ENCODE assay signal across 17 cellular contexts in the genomic region with DNA sequence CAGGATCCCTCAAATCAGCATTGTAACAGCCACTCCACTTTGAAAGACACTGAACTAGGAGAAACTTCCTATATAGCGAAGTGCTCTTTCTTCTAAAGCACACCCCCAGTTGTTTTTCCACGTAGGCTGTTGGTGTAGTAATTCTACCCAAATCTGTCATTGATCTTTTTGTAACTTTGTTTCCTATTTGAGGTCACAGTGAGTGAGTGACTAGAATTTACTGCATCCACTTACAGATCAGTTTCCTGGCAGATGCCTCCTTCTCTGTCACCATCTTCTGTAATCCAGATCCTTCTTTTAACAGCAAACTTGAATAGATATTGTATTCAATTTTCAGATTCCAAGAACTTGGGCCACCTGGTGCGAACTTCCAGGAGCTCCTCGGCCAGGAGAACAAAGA. TPM values are rescaled to one million over a fixed set of nuclear protein-coding genes. Genes with fewer than 3 reads are reported as not detected.
DNase-seq lines count a peak whose midpoint lies in the region; ATAC-seq lines count a peak whose summit lies in the region.
"Had no signal": no experiment of that assay in that cellular context is flagged by ENCODE, and none has a peak within 500 bp of the region (broad histone marks: within the 10 kb centered on the region; RNA-seq: fewer than 3 reads in every experiment).

No MANE protein-coding gene starts in this region.

- H3K4me3 Mint-ChIP-seq in activated CD4-positive, alpha-beta T cell treated with anti-CD3 and anti-CD28 coated beads for 36 hours = no peak overlapping the region
- H3K4me3 Mint-ChIP-seq in activated naive CD4-positive, alpha-beta T cell treated with anti-CD3 and anti-CD28 coated beads for 36 hours = no peak overlapping the region
- H3K4me3 Mint-ChIP-seq: CD14-positive monocyte; CD8-positive, alpha-beta T cell; H9 had no signal

- peaks cover 9% of the 10 kb centered on the region for H3K4me1 Mint-ChIP-seq in activated CD4-positive, alpha-beta T cell treated with anti-CD3 and anti-CD28 coated beads for 36 hours
- H3K4me1 Mint-ChIP-seq in activated naive CD4-positive, alpha-beta T cell treated with anti-CD3 and anti-CD28 coated beads for 36 hours (ENCODE audit: low read depth) = peaks cover 10% of the 10 kb centered on the region
- H3K4me1 Mint-ChIP-seq: H9 had no signal

- POLR2A ChIA-PET in activated CD4-positive, alpha-beta T cell treated with anti-CD3 and anti-CD28 coated beads for 36 hours (lab: Charles Lee) = no interaction called here

- intact Hi-C loops in activated CD4-positive, alpha-beta T cell treated with anti-CD3 and anti-CD28 coated beads for 36 hours (cut with DNase I, micrococcal nuclease) = loop anchor here (5.0 to 10.0 kb wide), 2 partner anchors 135 to 1453 kb away; no protein-coding TSS in a partner anchor
- intact Hi-C loops in activated naive CD4-positive, alpha-beta T cell treated with anti-CD3 and anti-CD28 coated beads for 36 hours (cut with micrococcal nuclease) = loop anchor here (1.0 to 2.0 kb wide), 2 partner anchors 15 to 148 kb away; a partner anchor contains a TSS

- DNase-seq in activated CD4-positive, alpha-beta T cell treated with anti-CD3 and anti-CD28 coated beads for 36 hours = peak; percentile 28
- no peak for DNase-seq in activated CD4-positive, alpha-beta T cell treated with anti-CD3 and anti-CD28 coated beads, Interleukin-2, amount 50 U/mL, for 48 hours
- DNase-seq in activated naive CD4-positive, alpha-beta T cell treated with anti-CD3 and anti-CD28 coated beads for 36 hours = peak; percentile 10
- DNase-seq in activated naive CD4-positive, alpha-beta T cell treated with anti-CD3 and anti-CD28 coated beads, Interleukin-2, amount 50 U/mL, for 16 hours = no peak
- peak; percentile 42 for DNase-seq in left kidney (ENCODE audit: low read depth, low spot score)
- DNase-seq in stimulated activated naive CD8-positive, alpha-beta T cell treated with anti-CD3 and anti-CD28 coated beads, Interleukin-15, Interleukin-2, amounts not matched to agents 100 U/mL and 50 U/mL, for 24 hours = no peak
- no peak for DNase-seq in SIG-M5 treated with dmso at 0.1 percent for 504 hours (lab: John Stamatoyannopoulos, UW; ENCODE audit: unreplicated experiment)
- DNase-seq: CD8-positive, alpha-beta T cell; COR-L47; DMS153; DMS79 treated with DMSO at 0.1 percent for 48 hours; EL; GOT3; H9 had no signal

- H3K36me3 Mint-ChIP-seq in activated CD4-positive, alpha-beta T cell treated with anti-CD3 and anti-CD28 coated beads for 36 hours (ENCODE audit: low read depth) = no peaks in the 10 kb centered on the region
- no peaks in the 10 kb centered on the region for H3K36me3 Mint-ChIP-seq in activated naive CD4-positive, alpha-beta T cell treated with anti-CD3 and anti-CD28 coated beads for 36 hours (ENCODE audit: low read depth)
- H3K36me3 Mint-ChIP-seq: CD8-positive, alpha-beta T cell had no signal

- no peaks in the 10 kb centered on the region for H3K9me3 Mint-ChIP-seq in activated CD4-positive, alpha-beta T cell treated with anti-CD3 and anti-CD28 coated beads for 36 hours (ENCODE audit: low read depth)
- H3K9me3 Mint-ChIP-seq in activated naive CD4-positive, alpha-beta T cell treated with anti-CD3 and anti-CD28 coated beads for 36 hours = no peaks in the 10 kb centered on the region
- H3K9me3 Mint-ChIP-seq: CD14-positive monocyte; CD8-positive, alpha-beta T cell; H9 had no signal

- CTCF ChIA-PET in activated CD4-positive, alpha-beta T cell treated with anti-CD3 and anti-CD28 coated beads for 36 hours (lab: Charles Lee) = interaction anchor here (1.0 to 1.4 kb wide), 2 partner anchors 9 to 12 kb away, joined by 4 read pairs; no protein-coding TSS in a partner anchor
- CTCF ChIA-PET in activated naive CD4-positive, alpha-beta T cell treated with anti-CD3 and anti-CD28 coated beads for 36 hours (lab: Charles Lee) = interaction anchor here (1.1 to 1.4 kb wide), 3 partner anchors 9 to 32 kb away, joined by 3 to 5 read pairs (median 3); a partner anchor contains a TSS

- peaks cover 13% of the 10 kb centered on the region for H3K27me3 Mint-ChIP-seq in activated CD4-positive, alpha-beta T cell treated with anti-CD3 and anti-CD28 coated beads for 36 hours
- H3K27me3 Mint-ChIP-seq in activated naive CD4-positive, alpha-beta T cell treated with anti-CD3 and anti-CD28 coated beads for 36 hours (ENCODE audit: low read depth) = peaks cover 16% of the 10 kb centered on the region

- ATAC-seq in activated CD4-positive, alpha-beta T cell treated with anti-CD3 and anti-CD28 coated beads for 36 hours = peak; percentile 54
- peak; percentile 57 for ATAC-seq in stimulated activated naive CD8-positive, alpha-beta T cell treated with anti-CD3 and anti-CD28 coated beads, Interleukin-15, Interleukin-2, amounts not matched to agents 100 U/mL and 50 U/mL, for 24 hours
- no peak for ATAC-seq in HG03460 (IDR thresholded peaks at IDR 0.05; ENCODE audit: unreplicated experiment)
- ATAC-seq: CD8-positive, alpha-beta T cell had no signal

- peak overlapping the region; percentile 61 for H3K27ac Mint-ChIP-seq in activated CD4-positive, alpha-beta T cell treated with anti-CD3 and anti-CD28 coated beads for 36 hours
- no peak overlapping the region for H3K27ac Mint-ChIP-seq in activated naive CD4-positive, alpha-beta T cell treated with anti-CD3 and anti-CD28 coated beads for 36 hours
- H3K27ac Mint-ChIP-seq: CD14-positive monocyte; CD8-positive, alpha-beta T cell; H9 had no signal

RNA-seq across cellular contexts. Expression of a gene that starts 15.3 kb away (rescaled TPM):
- not detected for total RNA-seq in activated CD4-positive, alpha-beta T cell treated with anti-CD3 and anti-CD28 coated beads for 36 hours
- total RNA-seq in activated naive CD4-positive, alpha-beta T cell treated with anti-CD3 and anti-CD28 coated beads for 36 hours = not detected
- total RNA-seq: A673; CD8-positive, alpha-beta T cell; H9 had no signal

RNA-seq across cellular contexts. Expression of a gene that starts 15.4 kb away (rescaled TPM):
- 10 to 100 TPM; 34.1 to 49.0 TPM for total RNA-seq in activated CD4-positive, alpha-beta T cell treated with anti-CD3 and anti-CD28 coated beads for 36 hours
- total RNA-seq in activated naive CD4-positive, alpha-beta T cell treated with anti-CD3 and anti-CD28 coated beads for 36 hours = 10 to 100 TPM; 17.3 to 21.3 TPM

Comparison
In these comparisons a context has a peak if more than half of its experiments do, and no peak if none do; other contexts are left out.
1. DNase-seq: peak in activated CD4-positive, alpha-beta T cell treated with anti-CD3 and anti-CD28 coated beads for 36 hours (single experiment), activated naive CD4-positive, alpha-beta T cell treated with anti-CD3 and anti-CD28 coated beads for 36 hours (single experiment) and left kidney (single experiment); none in activated CD4-positive, alpha-beta T cell treated with anti-CD3 and anti-CD28 coated beads, Interleukin-2, amount 50 U/mL, for 48 hours (0 of 2), activated naive CD4-positive, alpha-beta T cell treated with anti-CD3 and anti-CD28 coated beads, Interleukin-2, amount 50 U/mL, for 16 hours (single experiment), stimulated activated naive CD8-positive, alpha-beta T cell treated with anti-CD3 and anti-CD28 coated beads, Interleukin-15, Interleukin-2, amounts not matched to agents 100 U/mL and 50 U/mL, for 24 hours (single experiment) and SIG-M5 treated with dmso at 0.1 percent for 504 hours (single experiment).